3 cellular contexts compared by ENCODE assay signal in the genomic region with DNA sequence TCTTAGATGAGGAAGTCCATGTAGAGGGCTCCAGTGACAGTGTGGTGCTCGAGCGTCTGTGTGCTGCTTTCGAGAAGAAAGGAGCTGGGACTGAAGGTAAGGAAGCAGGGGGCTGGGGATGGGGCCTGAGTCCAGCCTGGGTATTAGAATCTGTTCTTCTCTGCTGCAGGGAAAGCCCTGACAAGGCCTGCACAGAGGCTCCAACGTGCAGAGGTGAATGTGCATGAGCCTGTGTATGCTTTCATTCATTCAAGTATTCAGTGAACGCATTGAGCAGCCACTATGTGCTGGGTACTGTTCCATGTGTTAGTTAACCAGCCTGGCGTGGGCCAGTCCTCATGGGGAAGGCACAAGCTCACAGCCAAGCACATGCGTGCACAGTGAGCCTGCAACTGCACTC.
TF ChIP-seq lines count a peak whose summit lies in the region.

No MANE protein-coding gene starts in this region.

TF ChIP-seq in HepG2, 621 proteins besides CTCF, POLR2A, EP300 and RAD21:
- TF ChIP-seq MAFG (CRISPR knock-in tag; IDR thresholded peaks at IDR 0.05) = no peak
- peak; percentile 31; the same call in 1 of the 2 replicates for TF ChIP-seq MNT (IDR thresholded peaks at IDR 0.05)
TF ChIP-seq in HepG2: peak in this region for 1.

TF ChIP-seq in HEK293, 187 proteins besides CTCF, POLR2A, EP300 and RAD21:
- TF ChIP-seq ZNF621 (tag by site-specific recombination; IDR thresholded peaks at IDR 0.05) (no peak), ZNF239 (tag by site-specific recombination; IDR thresholded peaks at IDR 0.05) (peak; percentile 75; the same call in 1 of the 2 replicates), ZNF707 (tag by site-specific recombination; IDR thresholded peaks at IDR 0.05) (no peak), ZNF184 (tag by site-specific recombination; IDR thresholded peaks at IDR 0.05) (no peak), KLF8 (tag by site-specific recombination; IDR thresholded peaks at IDR 0.05) (no peak)
- TF ChIP-seq, protein P1, sequence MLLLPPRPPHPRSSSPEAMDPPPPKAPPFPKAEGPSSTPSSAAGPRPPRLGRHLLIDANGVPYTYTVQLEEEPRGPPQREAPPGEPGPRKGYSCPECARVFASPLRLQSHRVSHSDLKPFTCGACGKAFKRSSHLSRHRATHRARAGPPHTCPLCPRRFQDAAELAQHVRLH (tag by site-specific recombination; IDR thresholded peaks at IDR 0.05) = no peak

TF ChIP-seq in K562, 482 proteins besides CTCF, POLR2A, EP300 and RAD21:
- no peak for TF ChIP-seq POLR3A (IDR thresholded peaks at IDR 0.05; ENCODE audit: borderline replicate concordance, extremely low read depth, insufficient read depth, insufficient read length)
- TF ChIP-seq ZNF239 (CRISPR knock-in tag; IDR thresholded peaks at IDR 0.05) = peak; percentile 65
